In the genomic region with DNA sequence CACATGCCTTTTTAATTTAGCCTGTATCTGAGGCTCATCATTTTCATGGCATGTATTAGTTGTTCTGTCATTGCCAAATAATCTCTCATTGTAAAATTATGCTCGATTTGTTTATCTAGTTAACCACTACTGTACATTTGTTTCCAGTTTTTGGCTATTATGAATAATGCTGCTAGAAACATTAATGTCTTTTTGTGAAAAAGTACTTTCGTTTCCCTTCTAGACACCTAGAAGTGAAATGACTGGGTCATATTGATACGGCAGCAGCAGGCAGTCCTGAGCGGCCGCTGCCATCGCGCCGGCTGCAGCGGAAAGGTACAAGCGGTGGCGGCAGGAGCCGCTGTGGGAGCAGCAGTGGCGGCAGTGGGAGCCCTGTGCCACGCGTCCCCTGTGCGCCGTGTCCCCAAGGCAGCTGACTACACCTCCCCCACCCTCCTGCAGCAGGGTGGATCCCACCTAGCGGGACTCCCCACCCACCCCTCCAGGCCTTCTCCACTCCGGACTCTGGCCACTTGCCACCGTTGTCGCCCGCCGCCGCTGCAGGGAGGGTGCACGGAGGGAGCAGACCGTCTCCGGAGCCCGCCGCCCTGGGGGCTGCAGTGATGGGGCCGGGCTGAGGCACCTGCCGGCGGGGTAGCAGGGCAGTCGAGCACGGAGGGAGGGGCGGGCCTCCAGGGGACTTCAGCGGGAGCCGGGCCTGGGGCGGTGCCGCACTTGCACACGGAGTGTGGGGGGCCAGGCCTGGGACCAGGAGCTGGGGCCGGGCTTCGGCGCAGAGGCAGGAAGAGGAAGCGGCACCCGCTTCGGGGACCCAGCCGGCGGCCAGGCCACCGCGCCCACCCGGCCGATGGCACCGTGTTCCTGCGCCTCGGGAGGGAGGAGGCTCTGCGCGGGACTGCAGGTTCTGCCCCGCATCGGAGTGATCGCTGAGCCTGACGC, we compare ENCODE assay signal across 8 cellular contexts.
DNase-seq lines count a peak whose midpoint lies in the region; ATAC-seq lines count a peak whose summit lies in the region.

No MANE protein-coding gene starts in this region.

- WGBS in thymus = 2% methylated on average over 61 of the region's 61 CpGs

- peaks cover 7% of the 10 kb centered on the region for H3K27me3 Mint-ChIP-seq in memory B cell

- H3K4me1 ChIP-seq in thymus (ENCODE audit: control insufficient read depth, insufficient read depth, low read length) = no peaks in the 10 kb centered on the region

- no peaks in the 10 kb centered on the region for H3K9me3 ChIP-seq in thymus (ENCODE audit: control insufficient read depth)

- no peak overlapping the region for H3K27ac ChIP-seq in thymus (ENCODE audit: low read depth)

- H3K27ac Mint-ChIP-seq in memory B cell = no peak overlapping the region

- H3K36me3 ChIP-seq in thymus (ENCODE audit: control insufficient read depth, insufficient read depth) = no peaks in the 10 kb centered on the region

- H3K9me3 Mint-ChIP-seq in memory B cell = peaks cover 3% of the 10 kb centered on the region

- DNase-seq in DMS153 (lab: John Stamatoyannopoulos, UW) (peak; percentile 53), RPMI8226 (peak; percentile 26), ecto neural progenitor cell (ENCODE audit: low spot score) (peak; percentile 77), memory B cell (ENCODE audit: low spot score in 2 of 2) (peak; percentile 25 to 28), kidney glomerular epithelial cell (lab: John Stamatoyannopoulos, UW) (no peak)

- peak overlapping the region; percentile 86 for H3K4me3 Mint-ChIP-seq in memory B cell

- no peaks in the 10 kb centered on the region for H3K36me3 Mint-ChIP-seq in memory B cell

- peak overlapping the region; percentile 46 for H3K4me3 ChIP-seq in thymus (ENCODE audit: low read length)

- peaks cover 16% of the 10 kb centered on the region for H3K27me3 ChIP-seq in thymus (ENCODE audit: control insufficient read depth, insufficient read depth)

- peak; percentile 88 for ATAC-seq in GM19397 (IDR thresholded peaks at IDR 0.05; ENCODE audit: unreplicated experiment)
- peak; percentile 91 for ATAC-seq in HG03342 (IDR thresholded peaks at IDR 0.05; ENCODE audit: unreplicated experiment)
- ATAC-seq in memory B cell (ENCODE audit: low read depth) = peak; percentile 75

- H3K4me1 Mint-ChIP-seq in memory B cell = peaks cover 5% of the 10 kb centered on the region
